Comparison of ENCODE assay signal across 31 cellular contexts in genomic region chr9:35340046-35340445, GRCh38.
DNase-seq lines count a peak whose midpoint lies in the region; ATAC-seq and TF ChIP-seq lines count a peak whose summit lies in the region.
"Had no signal": no experiment of that assay in that cellular context is flagged by ENCODE, and none has a peak within 500 bp of the region (broad histone marks: within the 10 kb centered on the region; RNA-seq: fewer than 3 reads in every experiment).

No MANE protein-coding gene starts in this region.

- peaks cover 16% of the 10 kb centered on the region for H3K4me1 Mint-ChIP-seq in endothelial cell (ENCODE audit: unreplicated experiment)
- no peaks in the 10 kb centered on the region for H3K4me1 Mint-ChIP-seq in activated CD8-positive, alpha-beta T cell treated with anti-CD3 and anti-CD28 coated beads, Interleukin-2, amount 10 ng/mL, durations not matched to agents 7 days and 5 days (ENCODE audit: low read depth)
- no peaks in the 10 kb centered on the region for H3K4me1 Mint-ChIP-seq in natural killer cell treated with Interleukin-12 subunit alpha and Interleukin-12 subunit beta and Interleukin-15 and Interleukin-18, amount 100 ng/mL, for 72 hours (ENCODE audit: low read depth in 2 of 2)
- H3K4me1 Mint-ChIP-seq: activated CD4-positive, alpha-beta T cell treated with anti-CD3 and anti-CD28 coated beads for 36 hours; CD8-positive, alpha-beta memory T cell; immature natural killer cell had no signal

- no peak overlapping the region for H3K4ac ChIP-seq in mesendoderm (ENCODE audit: low read depth, low read length)

- H2BK120ac ChIP-seq in mesendoderm (ENCODE audit: low read depth, low read length) = no peak overlapping the region

- no peak overlapping the region for H3K56ac ChIP-seq in mesendoderm (ENCODE audit: low read length)

- CTCF ChIA-PET in activated CD8-positive, alpha-beta T cell treated with anti-CD3 and anti-CD28 coated beads, Interleukin-2, amount 10 ng/mL, durations not matched to agents 7 days and 5 days (lab: Charles Lee) = no interaction called here

- H3K18ac ChIP-seq in mesendoderm (ENCODE audit: low read length) = no peak overlapping the region

- peak overlapping the region; percentile 26 for H3K4me3 Mint-ChIP-seq in endothelial cell (ENCODE audit: unreplicated experiment)
- no peak overlapping the region for H3K4me3 Mint-ChIP-seq in activated CD8-positive, alpha-beta T cell treated with anti-CD3 and anti-CD28 coated beads, Interleukin-2, amount 10 ng/mL, durations not matched to agents 7 days and 5 days
- no peak overlapping the region for H3K4me3 Mint-ChIP-seq in natural killer cell treated with Interleukin-12 subunit alpha and Interleukin-12 subunit beta and Interleukin-15 and Interleukin-18, amount 100 ng/mL, for 72 hours
- H3K4me3 Mint-ChIP-seq: activated CD4-positive, alpha-beta T cell treated with anti-CD3 and anti-CD28 coated beads for 36 hours; activated CD8-positive, alpha-beta T cell treated with anti-CD3 and anti-CD28 coated beads for 36 hours; activated naive CD8-positive, alpha-beta T cell; CD8-positive, alpha-beta memory T cell; immature natural killer cell; stimulated activated naive CD8-positive, alpha-beta T cell treated with anti-CD3 and anti-CD28 coated beads, Interleukin-15, Interleukin-2, amounts not matched to agents 100 ng/mL and 50 ng/mL, for 24 hours had no signal

- TF ChIP-seq CTCF in endothelial cell (IDR thresholded peaks at IDR 0.05; ENCODE audit: unreplicated experiment) (no peak), heart right ventricle (IDR thresholded peaks at IDR 0.05) (no peak)

- no peak overlapping the region for H3K4me2 ChIP-seq in mesendoderm (ENCODE audit: low read length)

- H3K36me3 ChIP-seq in skeletal muscle tissue (ENCODE audit: control insufficient read depth in 3 of 3, insufficient read depth in 3 of 3, low read length in 3 of 3) (peaks cover 0 to 8% (median 4%) of the 10 kb centered on the region in 3 donors), mesendoderm (ENCODE audit: control insufficient read depth, insufficient read depth, low read length) (no peaks in the 10 kb centered on the region), heart right ventricle (peaks cover 0 to 25% (median 0%) of the 10 kb centered on the region in 9 donors)
- H3K36me3 ChIP-seq: BE2C, spleen had no signal

- POLR2A ChIA-PET in activated CD8-positive, alpha-beta T cell treated with anti-CD3 and anti-CD28 coated beads, Interleukin-2, amount 10 ng/mL, durations not matched to agents 7 days and 5 days (lab: Charles Lee) = no interaction called here

- H3K9me3 ChIP-seq in skeletal muscle tissue (ENCODE audit: control insufficient read depth in 3 of 3, low read length in 3 of 3) = no peaks in the 10 kb centered on the region
- H3K9me3 ChIP-seq in heart right ventricle = no peaks in the 10 kb centered on the region
- H3K9me3 ChIP-seq: BE2C, spleen, tibial nerve had no signal

- peak; percentile 87 for ATAC-seq in SK-N-SH treated with all-trans-retinoic acid at 6 μM for 48 hours
- no peak for ATAC-seq in activated CD8-positive, alpha-beta T cell treated with anti-CD3 and anti-CD28 coated beads, Interleukin-2, amount 10 ng/mL, durations not matched to agents 7 days and 5 days
- ATAC-seq in natural killer cell treated with Interleukin-12 subunit alpha and Interleukin-12 subunit beta and Interleukin-15 and Interleukin-18, amount 100 ng/mL, for 72 hours = no peak
- ATAC-seq in heart right ventricle = no peak
- ATAC-seq: activated CD4-positive, alpha-beta T cell treated with anti-CD3 and anti-CD28 coated beads for 36 hours; activated CD8-positive, alpha-beta T cell treated with anti-CD3 and anti-CD28 coated beads for 36 hours; left colon; Panc1; right cardiac atrium had no signal

- no peak overlapping the region for H4K5ac ChIP-seq in mesendoderm (ENCODE audit: low read length)

- H2BK5ac ChIP-seq in mesendoderm (ENCODE audit: low read length) = no peak overlapping the region

- DNase-seq in GM03348 (ENCODE audit: low spot score) (peak; percentile 42), endothelial cell (ENCODE audit: low spot score) (no peak), mesendoderm (no peak), heart right ventricle (no peak)
- DNase-seq in activated CD8-positive, alpha-beta T cell treated with anti-CD3 and anti-CD28 coated beads, Interleukin-2, amount 10 ng/mL, durations not matched to agents 7 days and 5 days = no peak
- DNase-seq in natural killer cell treated with Interleukin-12 subunit alpha and Interleukin-12 subunit beta and Interleukin-15 and Interleukin-18, amount 100 ng/mL, for 72 hours (ENCODE audit: low spot score) = no peak
- DNase-seq: activated CD4-positive, alpha-beta T cell treated with anti-CD3 and anti-CD28 coated beads for 36 hours; activated CD8-positive, alpha-beta T cell treated with anti-CD3 and anti-CD28 coated beads for 36 hours; BE2C; CD8-positive, alpha-beta memory T cell; cerebellar nuclear complex; DMS 273 treated with DMSO at 0.1 percent for 48 hours; H7; immature natural killer cell; left colon; NCI-H146; NCI-H748 treated with DMSO at 0.1 percent for 48 hours; right cardiac atrium; SHP77; spleen; stimulated activated CD4-positive, alpha-beta T cell treated with anti-CD3 and anti-CD28 coated beads, Interleukin-2, amount 100 ng/mL, for 24 hours; T-helper 9 cell had no signal

- no peaks in the 10 kb centered on the region for H3K27me3 Mint-ChIP-seq in endothelial cell (ENCODE audit: unreplicated experiment)
- peaks cover 11% of the 10 kb centered on the region for H3K27me3 Mint-ChIP-seq in activated CD8-positive, alpha-beta T cell treated with anti-CD3 and anti-CD28 coated beads, Interleukin-2, amount 10 ng/mL, durations not matched to agents 7 days and 5 days (ENCODE audit: low read depth)
- peaks cover 21 to 23% of the 10 kb centered on the region in 2 donors for H3K27me3 Mint-ChIP-seq in natural killer cell treated with Interleukin-12 subunit alpha and Interleukin-12 subunit beta and Interleukin-15 and Interleukin-18, amount 100 ng/mL, for 72 hours
- H3K27me3 Mint-ChIP-seq: activated CD4-positive, alpha-beta T cell treated with anti-CD3 and anti-CD28 coated beads for 36 hours; brain had no signal

- no peaks in the 10 kb centered on the region for H3K79me1 ChIP-seq in mesendoderm (ENCODE audit: low read length)

- H3K4me1 ChIP-seq in skeletal muscle tissue (ENCODE audit: control insufficient read depth in 3 of 3, insufficient read depth in 3 of 3, low read length in 3 of 3) = peaks cover 29 to 34% (median 33%) of the 10 kb centered on the region in 3 donors
- H3K4me1 ChIP-seq in mesendoderm (ENCODE audit: control insufficient read depth, low read depth, low read length) = peaks cover 7% of the 10 kb centered on the region
- peaks cover 5 to 42% (median 24%) of the 10 kb centered on the region in 9 donors for H3K4me1 ChIP-seq in heart right ventricle

- H3K4me3 ChIP-seq in skeletal muscle tissue (ENCODE audit: low read length in 3 of 3) (no peak overlapping the region), mesendoderm (ENCODE audit: low read length) (no peak overlapping the region), heart right ventricle (no peak overlapping the region)
- H3K4me3 ChIP-seq: spleen, tibial nerve had no signal

- no peaks in the 10 kb centered on the region for H3K9me3 Mint-ChIP-seq in endothelial cell (ENCODE audit: unreplicated experiment)
- H3K9me3 Mint-ChIP-seq in activated CD8-positive, alpha-beta T cell treated with anti-CD3 and anti-CD28 coated beads, Interleukin-2, amount 10 ng/mL, durations not matched to agents 7 days and 5 days (ENCODE audit: insufficient read depth) = no peaks in the 10 kb centered on the region
- H3K9me3 Mint-ChIP-seq in natural killer cell treated with Interleukin-12 subunit alpha and Interleukin-12 subunit beta and Interleukin-15 and Interleukin-18, amount 100 ng/mL, for 72 hours = no peaks in the 10 kb centered on the region
- H3K9me3 Mint-ChIP-seq: activated CD8-positive, alpha-beta T cell treated with anti-CD3 and anti-CD28 coated beads for 36 hours; activated T-helper 2 cell treated with anti-CD3 and anti-CD28 coated beads, Interferon-gamma antibody, Interleukin-2, Interleukin-4, amounts not matched to agents 10 μg/mL and 5 μg/mL and 100 μg/mL, durations not matched to agents 14 hours and 24 hours and 36 hours; brain; CD8-positive, alpha-beta memory T cell; immature natural killer cell; stimulated activated naive CD8-positive, alpha-beta T cell treated with anti-CD3 and anti-CD28 coated beads, Interleukin-15, Interleukin-2, amounts not matched to agents 100 ng/mL and 50 ng/mL, for 24 hours had no signal

- H2BK15ac ChIP-seq in mesendoderm (replicated peaks; ENCODE audit: low read depth) = no peak overlapping the region

- no peak overlapping the region for H3K9ac ChIP-seq in skeletal muscle tissue (ENCODE audit: low read depth in 1 of 3, low read length in 3 of 3)
- H3K9ac ChIP-seq in mesendoderm (ENCODE audit: low read length) = no peak overlapping the region

- H4K8ac ChIP-seq in mesendoderm (ENCODE audit: low read depth, low read length) = no peak overlapping the region

- no peaks in the 10 kb centered on the region for H3K79me2 ChIP-seq in mesendoderm (ENCODE audit: control insufficient read depth, insufficient read depth, low read length)

- H3K27ac Mint-ChIP-seq in endothelial cell (ENCODE audit: unreplicated experiment) = no peak overlapping the region
- no peak overlapping the region for H3K27ac Mint-ChIP-seq in activated CD8-positive, alpha-beta T cell treated with anti-CD3 and anti-CD28 coated beads, Interleukin-2, amount 10 ng/mL, durations not matched to agents 7 days and 5 days
- H3K27ac Mint-ChIP-seq in natural killer cell treated with Interleukin-12 subunit alpha and Interleukin-12 subunit beta and Interleukin-15 and Interleukin-18, amount 100 ng/mL, for 72 hours = no peak overlapping the region
- H3K27ac Mint-ChIP-seq: activated CD4-positive, alpha-beta T cell treated with anti-CD3 and anti-CD28 coated beads for 36 hours; activated CD8-positive, alpha-beta T cell treated with anti-CD3 and anti-CD28 coated beads for 36 hours; activated naive CD8-positive, alpha-beta T cell; activated T-helper 2 cell treated with anti-CD3 and anti-CD28 coated beads, Interferon-gamma antibody, Interleukin-2, Interleukin-4, amounts not matched to agents 10 μg/mL and 5 μg/mL and 100 μg/mL, durations not matched to agents 14 hours and 24 hours and 36 hours; CD8-positive, alpha-beta memory T cell; immature natural killer cell; stimulated activated naive CD8-positive, alpha-beta T cell treated with anti-CD3 and anti-CD28 coated beads, Interleukin-15, Interleukin-2, amounts not matched to agents 100 ng/mL and 50 ng/mL, for 24 hours had no signal

- no CpG with 5 or more reads among the region's 1 CpG for WGBS in mesendoderm (ENCODE audit: extremely low coverage, insufficient coverage, low lambda C conversion rate)
- 65 to 73% methylated on average over 1 of the region's 1 CpG for WGBS in heart right ventricle, 2 donors

- H3K27ac ChIP-seq in skeletal muscle tissue (ENCODE audit: low read depth, low read length) = peak overlapping the region; percentile 92
- H3K27ac ChIP-seq in mesendoderm (ENCODE audit: low read depth, low read length) = no peak overlapping the region
- H3K27ac ChIP-seq in heart right ventricle = no peak overlapping the region
- H3K27ac ChIP-seq: spleen, tibial nerve, VCaP had no signal

- H3K27me3 ChIP-seq in skeletal muscle tissue (ENCODE audit: control insufficient read depth in 3 of 3, insufficient read depth in 3 of 3, low read length in 3 of 3) (no peaks in the 10 kb centered on the region), mesendoderm (ENCODE audit: insufficient read depth, low read length, poor library complexity) (no peaks in the 10 kb centered on the region), heart right ventricle (no peaks in the 10 kb centered on the region)
- H3K27me3 ChIP-seq: BE2C, spleen, tibial nerve had no signal

- H3K36me3 Mint-ChIP-seq in endothelial cell (ENCODE audit: low read depth, unreplicated experiment) = no peaks in the 10 kb centered on the region
- no peaks in the 10 kb centered on the region for H3K36me3 Mint-ChIP-seq in activated CD8-positive, alpha-beta T cell treated with anti-CD3 and anti-CD28 coated beads, Interleukin-2, amount 10 ng/mL, durations not matched to agents 7 days and 5 days (ENCODE audit: low read depth)
- no peaks in the 10 kb centered on the region for H3K36me3 Mint-ChIP-seq in natural killer cell treated with Interleukin-12 subunit alpha and Interleukin-12 subunit beta and Interleukin-15 and Interleukin-18, amount 100 ng/mL, for 72 hours
- H3K36me3 Mint-ChIP-seq: activated naive CD8-positive, alpha-beta T cell; brain; CD8-positive, alpha-beta memory T cell; immature natural killer cell had no signal

- H2AK5ac ChIP-seq in mesendoderm (ENCODE audit: low read length) = no peak overlapping the region

- intact Hi-C loops in heart right ventricle (cut with DNase I) = loop anchor here in 1 of 10 donors (10.0 kb wide), 1 partner anchor 175 kb away; the partner anchor contains the start of gene UNC13B

- H3K23ac ChIP-seq in mesendoderm (ENCODE audit: low read length) = no peak overlapping the region
